ENCODE assay signal across 28 cellular contexts in genomic region chr22:49461674-49462073, GRCh38.
"Had no signal": no experiment of that assay in that cellular context is flagged by ENCODE, and none has a peak within 500 bp of the region (broad histone marks: within the 10 kb centered on the region; RNA-seq: fewer than 3 reads in every experiment).

No MANE protein-coding gene starts in this region.

- H3K36me3 ChIP-seq: breast epithelium, cardiac muscle cell, colonic mucosa, WERI-Rb-1 had no signal

- H3K9me3 Mint-ChIP-seq: activated B cell treated with CpG ODN at 0.5 μM for 24 hours; activated CD8-positive, alpha-beta T cell treated with anti-CD3 and anti-CD28 coated beads for 36 hours; activated T-cell treated with anti-CD3 and anti-CD28 coated beads, Interleukin-2, amount 50 U/mL, for 4 hours; activated T-helper 17 cell treated with anti-CD3 and anti-CD28 coated beads, Interleukin-2, amount 50 U/mL, for 72 hours; T-helper 2 cell treated with Interferon-gamma antibody and Interleukin-4, amounts not matched to agents 5 μg/mL and 100 μg/mL, for 36 hours had no signal

- H3K4me1 Mint-ChIP-seq: activated B cell treated with CpG ODN at 0.5 μM for 24 hours; activated T-helper 17 cell treated with anti-CD3 and anti-CD28 coated beads, Interleukin-2, amount 50 U/mL, for 72 hours had no signal

- H3K4me3 ChIP-seq: body of pancreas, breast epithelium, cardiac muscle cell, colonic mucosa had no signal

- H3K9me3 ChIP-seq: body of pancreas, breast epithelium, colonic mucosa had no signal

- H3K27me3 ChIP-seq: cardiac muscle cell, colonic mucosa had no signal

- H3K36me3 Mint-ChIP-seq: activated naive CD8-positive, alpha-beta T cell had no signal

- H3K27ac ChIP-seq: body of pancreas, breast epithelium, cardiac muscle cell, colonic mucosa, epithelial cell of prostate, WERI-Rb-1 had no signal

- H3K4me1 ChIP-seq: body of pancreas, breast epithelium, colonic mucosa had no signal

- ATAC-seq: activated CD4-positive, CD25-positive, alpha-beta regulatory T cell treated with anti-CD3 and anti-CD28 coated beads, Interleukin-2, amount 50 U/mL, for 24 hours; activated CD8-positive, alpha-beta T cell treated with anti-CD3 and anti-CD28 coated beads for 36 hours; activated T-cell treated with anti-CD3 and anti-CD28 coated beads, Interleukin-2, amount 50 U/mL, for 4 hours; activated T-helper 17 cell treated with anti-CD3 and anti-CD28 coated beads, Interleukin-2, amount 50 U/mL, for 72 hours; body of pancreas; T-helper 17 cell had no signal

- DNase-seq: activated B cell treated with CpG ODN at 0.5 μM for 24 hours; activated CD4-positive, alpha-beta T cell treated with anti-CD3 and anti-CD28 coated beads for 48 hours; activated CD4-positive, alpha-beta T cell treated with anti-CD3 and anti-CD28 coated beads, Interleukin-2, amount 50 U/mL, for 1 hour; activated CD4-positive, alpha-beta T cell treated with anti-CD3 and anti-CD28 coated beads, Interleukin-2, amount 50 U/mL, for 48 hours; activated CD8-positive, alpha-beta memory T cell treated with anti-CD3 and anti-CD28 coated beads for 24 hours; activated CD8-positive, alpha-beta T cell treated with anti-CD3 and anti-CD28 coated beads for 36 hours; activated effector memory CD4-positive, alpha-beta T cell treated with Interleukin-2 at 50 U/mL for 16 hours; activated gamma-delta T cell treated with Interleukin-2 at 50 U/mL for 16 hours; activated naive CD4-positive, alpha-beta T cell treated with anti-CD3 and anti-CD28 coated beads, Interleukin-2, amount 50 U/mL, for 16 hours; activated naive CD4-positive, alpha-beta T cell treated with Interleukin-2 at 50 U/mL for 16 hours; activated T-cell treated with anti-CD3 and anti-CD28 coated beads, Interleukin-2, amount 50 U/mL, for 4 hours; amniotic stem cell; body of pancreas; central memory CD4-positive, alpha-beta T cell; cerebellar nuclear complex; colonic mucosa; effector CD8-positive, alpha-beta T cell; foreskin fibroblast; T-helper 17 cell; T1000; WERI-Rb-1 had no signal

- H3K27ac Mint-ChIP-seq: activated B cell treated with CpG ODN at 0.5 μM for 24 hours; activated CD8-positive, alpha-beta T cell treated with anti-CD3 and anti-CD28 coated beads for 36 hours; activated naive CD8-positive, alpha-beta T cell; activated T-helper 17 cell treated with anti-CD3 and anti-CD28 coated beads, Interleukin-2, amount 50 U/mL, for 72 hours; T-helper 17 cell; T-helper 2 cell treated with Interferon-gamma antibody and Interleukin-4, amounts not matched to agents 5 μg/mL and 100 μg/mL, for 36 hours had no signal

- H3K27me3 Mint-ChIP-seq: activated B cell treated with CpG ODN at 0.5 μM for 24 hours; activated naive CD8-positive, alpha-beta T cell; activated T-helper 17 cell treated with anti-CD3 and anti-CD28 coated beads, Interleukin-2, amount 50 U/mL, for 72 hours; T-helper 17 cell had no signal

- H3K4me3 Mint-ChIP-seq: activated B cell treated with CpG ODN at 0.5 μM for 24 hours; activated CD8-positive, alpha-beta T cell treated with anti-CD3 and anti-CD28 coated beads for 36 hours; activated naive CD8-positive, alpha-beta T cell; activated T-cell treated with anti-CD3 and anti-CD28 coated beads, Interleukin-2, amount 50 U/mL, for 4 hours; activated T-helper 17 cell treated with anti-CD3 and anti-CD28 coated beads, Interleukin-2, amount 50 U/mL, for 72 hours; T-helper 17 cell; T-helper 2 cell treated with Interferon-gamma antibody and Interleukin-4, amounts not matched to agents 5 μg/mL and 100 μg/mL, for 36 hours had no signal
